Comparison of ENCODE assay signal across 1 cellular context in the genomic region with DNA sequence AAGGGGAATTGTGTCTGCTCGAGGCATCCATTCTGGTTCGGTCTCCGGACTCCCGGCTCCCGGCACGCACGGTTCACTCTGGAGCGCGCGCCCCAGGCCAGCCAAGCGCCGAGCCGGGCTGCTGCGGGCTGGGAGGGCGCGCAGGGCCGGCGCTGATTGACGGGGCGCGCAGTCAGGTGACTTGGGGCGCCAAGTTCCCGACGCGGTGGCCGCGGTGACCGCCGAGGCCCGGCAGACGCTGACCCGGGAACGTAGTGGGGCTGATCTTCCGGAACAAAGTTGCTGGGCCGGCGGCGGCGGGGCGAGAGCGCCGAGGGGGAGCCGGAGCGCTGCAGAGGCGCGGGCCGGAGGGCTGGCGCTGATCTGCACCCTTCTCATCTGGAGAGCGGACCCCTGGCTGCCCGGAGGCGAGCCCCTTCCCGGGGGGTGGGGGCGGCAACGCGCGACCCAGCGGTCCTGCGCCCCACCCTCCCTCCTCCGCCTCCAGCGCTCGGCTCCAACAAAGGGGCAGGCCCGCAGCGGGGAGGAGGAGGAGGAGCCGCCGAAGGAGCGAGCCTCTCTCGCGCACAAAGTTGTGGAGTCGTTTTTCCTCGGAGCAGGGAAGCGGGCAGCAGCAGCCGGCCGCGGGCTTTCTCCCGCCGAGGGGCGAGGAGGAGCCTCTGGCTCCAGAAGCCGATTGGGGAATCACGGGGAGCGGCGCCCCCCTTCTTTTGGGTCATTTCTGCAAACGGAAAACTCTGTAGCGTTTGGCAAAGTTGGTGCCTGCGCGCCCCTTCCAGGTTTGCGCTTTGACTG.
TF ChIP-seq lines count a peak whose summit lies in the region.

A gene (plus strand): TSS at position 583 of the 795 bp plus-strand sequence. CDS start 6,494 bp downstream, outside the sequence.

TF ChIP-seq in WTC11, 78 proteins besides CTCF, POLR2A, EP300 and RAD21 (continued from another document and continues in another):
- TF ChIP-seq GABPB1 (CRISPR knock-in tag; IDR thresholded peaks at IDR 0.05) (0 out of 2 replicates have a peak, but pooled peaks have one; percentile 38), CREB1 (CRISPR knock-in tag; IDR thresholded peaks at IDR 0.05) (no peak), GRHL2 (CRISPR knock-in tag; IDR thresholded peaks at IDR 0.05; ENCODE audit: insufficient replicate concordance, severe bottlenecking) (no peak), GTF2I (CRISPR knock-in tag; conservative IDR thresholded peaks at IDR 0.05) (no peak), ELF4 (CRISPR knock-in tag; IDR thresholded peaks at IDR 0.05; ENCODE audit: low read depth) (no peak), ATF1 (CRISPR knock-in tag; IDR thresholded peaks at IDR 0.05) (no peak), CBFB (CRISPR knock-in tag; IDR thresholded peaks at IDR 0.05; ENCODE audit: low read depth) (peak; percentile 94), ZNF396 (CRISPR knock-in tag; IDR thresholded peaks at IDR 0.05; ENCODE audit: borderline replicate concordance) (no peak), FOXP1 (CRISPR knock-in tag; IDR thresholded peaks at IDR 0.05; ENCODE audit: borderline replicate concordance) (peak; percentile 88; the same call in 1 of the 2 replicates), JAZF1 (CRISPR knock-in tag; IDR thresholded peaks at IDR 0.05) (no peak), ZNF416 (CRISPR knock-in tag; IDR thresholded peaks at IDR 0.05) (no peak), TP53 (CRISPR knock-in tag; IDR thresholded peaks at IDR 0.05) (peak; percentile 71; the same call in 1 of the 2 replicates), NFYB (CRISPR knock-in tag; conservative IDR thresholded peaks at IDR 0.05; ENCODE audit: low read depth) (no peak), SMAD4 (CRISPR knock-in tag; IDR thresholded peaks at IDR 0.05) (no peak), TCF7 (CRISPR knock-in tag; IDR thresholded peaks at IDR 0.05; ENCODE audit: low read depth) (no peak), NR1H2 (CRISPR knock-in tag; IDR thresholded peaks at IDR 0.05) (no peak), PRRX2 (CRISPR knock-in tag; IDR thresholded peaks at IDR 0.05) (no peak), SP1 (CRISPR knock-in tag; conservative IDR thresholded peaks at IDR 0.05) (peak; percentile 75; the same call in 1 of the 2 replicates), NFE2L1 (CRISPR knock-in tag; IDR thresholded peaks at IDR 0.05) (0 out of 2 replicates have a peak, but pooled peaks have one; percentile 54), ZNF219 (CRISPR knock-in tag; IDR thresholded peaks at IDR 0.05; ENCODE audit: borderline replicate concordance) (no peak; the same call in 1 of the 2 replicates), TEAD1 (CRISPR knock-in tag; IDR thresholded peaks at IDR 0.05) (no peak; the same call in 1 of the 2 replicates)
- TF ChIP-seq, protein P1, sequence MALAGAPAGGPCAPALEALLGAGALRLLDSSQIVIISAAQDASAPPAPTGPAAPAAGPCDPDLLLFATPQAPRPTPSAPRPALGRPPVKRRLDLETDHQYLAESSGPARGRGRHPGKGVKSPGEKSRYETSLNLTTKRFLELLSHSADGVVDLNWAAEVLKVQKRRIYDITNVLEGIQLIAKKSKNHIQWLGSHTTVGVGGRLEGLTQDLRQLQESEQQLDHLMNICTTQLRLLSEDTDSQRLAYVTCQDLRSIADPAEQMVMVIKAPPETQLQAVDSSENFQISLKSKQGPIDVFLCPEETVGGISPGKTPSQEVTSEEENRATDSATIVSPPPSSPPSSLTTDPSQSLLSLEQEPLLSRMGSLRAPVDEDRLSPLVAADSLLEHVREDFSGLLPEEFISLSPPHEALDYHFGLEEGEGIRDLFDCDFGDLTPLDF (CRISPR knock-in tag; IDR thresholded peaks at IDR 0.05): peak; percentile 77; the same call in 1 of the 2 replicates
- TF ChIP-seq, protein P2, sequence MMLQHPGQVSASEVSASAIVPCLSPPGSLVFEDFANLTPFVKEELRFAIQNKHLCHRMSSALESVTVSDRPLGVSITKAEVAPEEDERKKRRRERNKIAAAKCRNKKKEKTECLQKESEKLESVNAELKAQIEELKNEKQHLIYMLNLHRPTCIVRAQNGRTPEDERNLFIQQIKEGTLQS (CRISPR knock-in tag; conservative IDR thresholded peaks at IDR 0.05): no peak
- TF ChIP-seq, protein P3, sequence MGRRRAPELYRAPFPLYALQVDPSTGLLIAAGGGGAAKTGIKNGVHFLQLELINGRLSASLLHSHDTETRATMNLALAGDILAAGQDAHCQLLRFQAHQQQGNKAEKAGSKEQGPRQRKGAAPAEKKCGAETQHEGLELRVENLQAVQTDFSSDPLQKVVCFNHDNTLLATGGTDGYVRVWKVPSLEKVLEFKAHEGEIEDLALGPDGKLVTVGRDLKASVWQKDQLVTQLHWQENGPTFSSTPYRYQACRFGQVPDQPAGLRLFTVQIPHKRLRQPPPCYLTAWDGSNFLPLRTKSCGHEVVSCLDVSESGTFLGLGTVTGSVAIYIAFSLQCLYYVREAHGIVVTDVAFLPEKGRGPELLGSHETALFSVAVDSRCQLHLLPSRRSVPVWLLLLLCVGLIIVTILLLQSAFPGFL (CRISPR knock-in tag; IDR thresholded peaks at IDR 0.05; ENCODE audit: borderline replicate concordance): no peak
- TF ChIP-seq, protein P4, sequence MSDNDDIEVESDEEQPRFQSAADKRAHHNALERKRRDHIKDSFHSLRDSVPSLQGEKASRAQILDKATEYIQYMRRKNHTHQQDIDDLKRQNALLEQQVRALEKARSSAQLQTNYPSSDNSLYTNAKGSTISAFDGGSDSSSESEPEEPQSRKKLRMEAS (CRISPR knock-in tag; IDR thresholded peaks at IDR 0.05): peak; percentile 67
- TF ChIP-seq, protein P5, sequence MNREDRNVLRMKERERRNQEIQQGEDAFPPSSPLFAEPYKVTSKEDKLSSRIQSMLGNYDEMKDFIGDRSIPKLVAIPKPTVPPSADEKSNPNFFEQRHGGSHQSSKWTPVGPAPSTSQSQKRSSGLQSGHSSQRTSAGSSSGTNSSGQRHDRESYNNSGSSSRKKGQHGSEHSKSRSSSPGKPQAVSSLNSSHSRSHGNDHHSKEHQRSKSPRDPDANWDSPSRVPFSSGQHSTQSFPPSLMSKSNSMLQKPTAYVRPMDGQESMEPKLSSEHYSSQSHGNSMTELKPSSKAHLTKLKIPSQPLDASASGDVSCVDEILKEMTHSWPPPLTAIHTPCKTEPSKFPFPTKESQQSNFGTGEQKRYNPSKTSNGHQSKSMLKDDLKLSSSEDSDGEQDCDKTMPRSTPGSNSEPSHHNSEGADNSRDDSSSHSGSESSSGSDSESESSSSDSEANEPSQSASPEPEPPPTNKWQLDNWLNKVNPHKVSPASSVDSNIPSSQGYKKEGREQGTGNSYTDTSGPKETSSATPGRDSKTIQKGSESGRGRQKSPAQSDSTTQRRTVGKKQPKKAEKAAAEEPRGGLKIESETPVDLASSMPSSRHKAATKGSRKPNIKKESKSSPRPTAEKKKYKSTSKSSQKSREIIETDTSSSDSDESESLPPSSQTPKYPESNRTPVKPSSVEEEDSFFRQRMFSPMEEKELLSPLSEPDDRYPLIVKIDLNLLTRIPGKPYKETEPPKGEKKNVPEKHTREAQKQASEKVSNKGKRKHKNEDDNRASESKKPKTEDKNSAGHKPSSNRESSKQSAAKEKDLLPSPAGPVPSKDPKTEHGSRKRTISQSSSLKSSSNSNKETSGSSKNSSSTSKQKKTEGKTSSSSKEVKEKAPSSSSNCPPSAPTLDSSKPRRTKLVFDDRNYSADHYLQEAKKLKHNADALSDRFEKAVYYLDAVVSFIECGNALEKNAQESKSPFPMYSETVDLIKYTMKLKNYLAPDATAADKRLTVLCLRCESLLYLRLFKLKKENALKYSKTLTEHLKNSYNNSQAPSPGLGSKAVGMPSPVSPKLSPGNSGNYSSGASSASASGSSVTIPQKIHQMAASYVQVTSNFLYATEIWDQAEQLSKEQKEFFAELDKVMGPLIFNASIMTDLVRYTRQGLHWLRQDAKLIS (CRISPR knock-in tag; IDR thresholded peaks at IDR 0.05; ENCODE audit: borderline replicate concordance): peak; percentile 93; the same call in 1 of the 2 replicates
- TF ChIP-seq, protein P6, sequence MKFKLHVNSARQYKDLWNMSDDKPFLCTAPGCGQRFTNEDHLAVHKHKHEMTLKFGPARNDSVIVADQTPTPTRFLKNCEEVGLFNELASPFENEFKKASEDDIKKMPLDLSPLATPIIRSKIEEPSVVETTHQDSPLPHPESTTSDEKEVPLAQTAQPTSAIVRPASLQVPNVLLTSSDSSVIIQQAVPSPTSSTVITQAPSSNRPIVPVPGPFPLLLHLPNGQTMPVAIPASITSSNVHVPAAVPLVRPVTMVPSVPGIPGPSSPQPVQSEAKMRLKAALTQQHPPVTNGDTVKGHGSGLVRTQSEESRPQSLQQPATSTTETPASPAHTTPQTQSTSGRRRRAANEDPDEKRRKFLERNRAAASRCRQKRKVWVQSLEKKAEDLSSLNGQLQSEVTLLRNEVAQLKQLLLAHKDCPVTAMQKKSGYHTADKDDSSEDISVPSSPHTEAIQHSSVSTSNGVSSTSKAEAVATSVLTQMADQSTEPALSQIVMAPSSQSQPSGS (CRISPR knock-in tag; IDR thresholded peaks at IDR 0.05; ENCODE audit: borderline replicate concordance, low read depth): no peak
- TF ChIP-seq, protein P7, sequence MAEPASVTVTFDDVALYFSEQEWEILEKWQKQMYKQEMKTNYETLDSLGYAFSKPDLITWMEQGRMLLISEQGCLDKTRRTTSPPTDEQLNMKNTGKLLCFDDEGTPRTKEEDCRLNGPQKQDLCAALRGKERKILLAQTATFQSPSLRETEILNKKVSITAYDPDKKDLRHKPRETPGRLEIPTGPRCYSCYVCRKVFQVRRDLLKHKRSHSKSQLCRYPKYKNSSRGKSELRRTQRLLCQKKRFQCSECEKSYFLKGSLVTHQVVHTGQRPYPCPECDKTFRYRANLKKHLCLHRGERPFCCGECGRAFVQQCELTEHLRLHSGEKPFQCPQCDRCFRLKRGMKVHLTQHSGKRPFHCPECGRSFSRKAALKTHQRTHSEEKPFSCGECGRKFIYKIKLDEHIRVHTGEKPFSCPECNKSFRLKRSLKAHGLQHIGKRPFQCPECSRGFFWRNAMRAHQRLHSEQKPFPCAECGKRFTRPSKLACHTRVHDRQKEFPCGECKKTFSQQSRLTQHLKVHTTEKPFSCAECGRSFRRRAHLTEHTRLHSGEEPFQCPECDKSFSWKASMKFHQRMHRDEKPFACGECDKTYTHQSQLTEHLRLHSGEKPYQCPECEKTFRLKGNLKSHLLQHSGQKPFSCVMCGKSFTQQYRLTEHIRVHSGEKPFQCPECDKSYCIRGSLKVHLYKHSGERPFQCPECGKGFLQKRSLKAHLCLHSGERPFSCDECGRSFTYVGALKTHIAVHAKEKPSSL (CRISPR knock-in tag; conservative IDR thresholded peaks at IDR 0.05): no peak
- TF ChIP-seq, protein P8, sequence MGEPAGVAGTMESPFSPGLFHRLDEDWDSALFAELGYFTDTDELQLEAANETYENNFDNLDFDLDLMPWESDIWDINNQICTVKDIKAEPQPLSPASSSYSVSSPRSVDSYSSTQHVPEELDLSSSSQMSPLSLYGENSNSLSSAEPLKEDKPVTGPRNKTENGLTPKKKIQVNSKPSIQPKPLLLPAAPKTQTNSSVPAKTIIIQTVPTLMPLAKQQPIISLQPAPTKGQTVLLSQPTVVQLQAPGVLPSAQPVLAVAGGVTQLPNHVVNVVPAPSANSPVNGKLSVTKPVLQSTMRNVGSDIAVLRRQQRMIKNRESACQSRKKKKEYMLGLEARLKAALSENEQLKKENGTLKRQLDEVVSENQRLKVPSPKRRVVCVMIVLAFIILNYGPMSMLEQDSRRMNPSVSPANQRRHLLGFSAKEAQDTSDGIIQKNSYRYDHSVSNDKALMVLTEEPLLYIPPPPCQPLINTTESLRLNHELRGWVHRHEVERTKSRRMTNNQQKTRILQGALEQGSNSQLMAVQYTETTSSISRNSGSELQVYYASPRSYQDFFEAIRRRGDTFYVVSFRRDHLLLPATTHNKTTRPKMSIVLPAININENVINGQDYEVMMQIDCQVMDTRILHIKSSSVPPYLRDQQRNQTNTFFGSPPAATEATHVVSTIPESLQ (CRISPR knock-in tag; IDR thresholded peaks at IDR 0.05): no peak
- TF ChIP-seq, protein P9, sequence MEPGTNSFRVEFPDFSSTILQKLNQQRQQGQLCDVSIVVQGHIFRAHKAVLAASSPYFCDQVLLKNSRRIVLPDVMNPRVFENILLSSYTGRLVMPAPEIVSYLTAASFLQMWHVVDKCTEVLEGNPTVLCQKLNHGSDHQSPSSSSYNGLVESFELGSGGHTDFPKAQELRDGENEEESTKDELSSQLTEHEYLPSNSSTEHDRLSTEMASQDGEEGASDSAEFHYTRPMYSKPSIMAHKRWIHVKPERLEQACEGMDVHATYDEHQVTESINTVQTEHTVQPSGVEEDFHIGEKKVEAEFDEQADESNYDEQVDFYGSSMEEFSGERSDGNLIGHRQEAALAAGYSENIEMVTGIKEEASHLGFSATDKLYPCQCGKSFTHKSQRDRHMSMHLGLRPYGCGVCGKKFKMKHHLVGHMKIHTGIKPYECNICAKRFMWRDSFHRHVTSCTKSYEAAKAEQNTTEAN (CRISPR knock-in tag; IDR thresholded peaks at IDR 0.05): no peak; the same call in 1 of the 2 replicates
- TF ChIP-seq, protein P10, sequence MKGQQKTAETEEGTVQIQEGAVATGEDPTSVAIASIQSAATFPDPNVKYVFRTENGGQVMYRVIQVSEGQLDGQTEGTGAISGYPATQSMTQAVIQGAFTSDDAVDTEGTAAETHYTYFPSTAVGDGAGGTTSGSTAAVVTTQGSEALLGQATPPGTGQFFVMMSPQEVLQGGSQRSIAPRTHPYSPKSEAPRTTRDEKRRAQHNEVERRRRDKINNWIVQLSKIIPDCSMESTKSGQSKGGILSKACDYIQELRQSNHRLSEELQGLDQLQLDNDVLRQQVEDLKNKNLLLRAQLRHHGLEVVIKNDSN (CRISPR knock-in tag; IDR thresholded peaks at IDR 0.05): peak; percentile 90
- TF ChIP-seq, protein P11, sequence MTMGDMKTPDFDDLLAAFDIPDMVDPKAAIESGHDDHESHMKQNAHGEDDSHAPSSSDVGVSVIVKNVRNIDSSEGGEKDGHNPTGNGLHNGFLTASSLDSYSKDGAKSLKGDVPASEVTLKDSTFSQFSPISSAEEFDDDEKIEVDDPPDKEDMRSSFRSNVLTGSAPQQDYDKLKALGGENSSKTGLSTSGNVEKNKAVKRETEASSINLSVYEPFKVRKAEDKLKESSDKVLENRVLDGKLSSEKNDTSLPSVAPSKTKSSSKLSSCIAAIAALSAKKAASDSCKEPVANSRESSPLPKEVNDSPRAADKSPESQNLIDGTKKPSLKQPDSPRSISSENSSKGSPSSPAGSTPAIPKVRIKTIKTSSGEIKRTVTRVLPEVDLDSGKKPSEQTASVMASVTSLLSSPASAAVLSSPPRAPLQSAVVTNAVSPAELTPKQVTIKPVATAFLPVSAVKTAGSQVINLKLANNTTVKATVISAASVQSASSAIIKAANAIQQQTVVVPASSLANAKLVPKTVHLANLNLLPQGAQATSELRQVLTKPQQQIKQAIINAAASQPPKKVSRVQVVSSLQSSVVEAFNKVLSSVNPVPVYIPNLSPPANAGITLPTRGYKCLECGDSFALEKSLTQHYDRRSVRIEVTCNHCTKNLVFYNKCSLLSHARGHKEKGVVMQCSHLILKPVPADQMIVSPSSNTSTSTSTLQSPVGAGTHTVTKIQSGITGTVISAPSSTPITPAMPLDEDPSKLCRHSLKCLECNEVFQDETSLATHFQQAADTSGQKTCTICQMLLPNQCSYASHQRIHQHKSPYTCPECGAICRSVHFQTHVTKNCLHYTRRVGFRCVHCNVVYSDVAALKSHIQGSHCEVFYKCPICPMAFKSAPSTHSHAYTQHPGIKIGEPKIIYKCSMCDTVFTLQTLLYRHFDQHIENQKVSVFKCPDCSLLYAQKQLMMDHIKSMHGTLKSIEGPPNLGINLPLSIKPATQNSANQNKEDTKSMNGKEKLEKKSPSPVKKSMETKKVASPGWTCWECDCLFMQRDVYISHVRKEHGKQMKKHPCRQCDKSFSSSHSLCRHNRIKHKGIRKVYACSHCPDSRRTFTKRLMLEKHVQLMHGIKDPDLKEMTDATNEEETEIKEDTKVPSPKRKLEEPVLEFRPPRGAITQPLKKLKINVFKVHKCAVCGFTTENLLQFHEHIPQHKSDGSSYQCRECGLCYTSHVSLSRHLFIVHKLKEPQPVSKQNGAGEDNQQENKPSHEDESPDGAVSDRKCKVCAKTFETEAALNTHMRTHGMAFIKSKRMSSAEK (CRISPR knock-in tag; IDR thresholded peaks at IDR 0.05; ENCODE audit: borderline replicate concordance): no peak
